In genomic region chr15:65903296-65904073, GRCh38 we compare ENCODE assay signal across 14 cellular contexts. TPM values are rescaled to one million over a fixed set of nuclear protein-coding genes. Genes with fewer than 3 reads are reported as not detected.
A peak's percentile ranks its signal among the peaks of the same experiment; 100 is the strongest.
DNase-seq lines count a peak whose midpoint lies in the region; ATAC-seq, FAIRE-seq and TF ChIP-seq lines count a peak whose summit lies in the region.
"Had no signal": no experiment of that assay in that cellular context is flagged by ENCODE, and none has a peak within 500 bp of the region (broad histone marks: within the 10 kb centered on the region; RNA-seq: fewer than 3 reads in every experiment).

No MANE protein-coding gene starts in this region.

- TF ChIP-seq POLR2A in GM12891 (IDR thresholded peaks at IDR 0.05; ENCODE audit: low read depth, low read length), result no peak

- no peaks in the 10 kb centered on the region for H3K27me3 ChIP-seq in endodermal cell (ENCODE audit: control insufficient read depth, insufficient read depth, low read length, poor library complexity, severe bottlenecking)
- H3K27me3 ChIP-seq: body of pancreas had no signal

- FAIRE-seq in GM12891 (lab: Jason Lieb, UNC), result no peak
- FAIRE-seq: kidney had no signal

- H3K4me1 Mint-ChIP-seq in endodermal cell, result peaks cover 18% of the 10 kb centered on the region

- H3K4me3 Mint-ChIP-seq in endodermal cell, result no peak overlapping the region
- H3K4me3 Mint-ChIP-seq: activated T-cell treated with anti-CD3 and anti-CD28 coated beads, Interleukin-2, amount 50 U/mL, for 4 hours had no signal

- H3K9ac ChIP-seq in endodermal cell (ENCODE audit: extremely low read depth, low read length, poor library complexity, severe bottlenecking), result no peak overlapping the region

- H3K9me3 Mint-ChIP-seq in endodermal cell, result no peaks in the 10 kb centered on the region
- H3K9me3 Mint-ChIP-seq: activated T-cell treated with anti-CD3 and anti-CD28 coated beads, Interleukin-2, amount 50 U/mL, for 4 hours had no signal

- TF ChIP-seq CTCF in endodermal cell (conservative IDR thresholded peaks at IDR 0.05), result no peak

- peaks cover 12% of the 10 kb centered on the region for H3K4me1 ChIP-seq in endodermal cell (ENCODE audit: control insufficient read depth, insufficient read depth, low read length)

- no peak overlapping the region for H3K4me3 ChIP-seq in endodermal cell (ENCODE audit: low read length)
- H3K4me3 ChIP-seq: body of pancreas had no signal

- 74 to 91% methylated on average over 4 to 6 of the region's 6 CpGs for WGBS in endodermal cell (ENCODE audit: insufficient coverage in 1 of 2, insufficient read length in 1 of 2), 2 experiments

- no peak for ATAC-seq in HG03135 (IDR thresholded peaks at IDR 0.05; ENCODE audit: unreplicated experiment)
- ATAC-seq in GM21619 (IDR thresholded peaks at IDR 0.05; ENCODE audit: unreplicated experiment), result no peak
- ATAC-seq: activated T-cell treated with anti-CD3 and anti-CD28 coated beads, Interleukin-2, amount 50 U/mL, for 4 hours; body of pancreas had no signal

- H3K27me3 Mint-ChIP-seq in endodermal cell (ENCODE audit: insufficient read depth), result no peaks in the 10 kb centered on the region

- DNase-seq in GM12891 (ENCODE audit: insufficient read length, low spot score) (no peak), NCI-H146 treated with DMSO at 0.1 percent for 48 hours (lab: John Stamatoyannopoulos, UW; ENCODE audit: unreplicated experiment) (peak; percentile 20), endodermal cell (no peak), non-pigmented ciliary epithelial cell (ENCODE audit: low read depth) (peak; percentile 36)
- no peak for DNase-seq in activated CD4-positive, CD25-positive, alpha-beta regulatory T cell (lab: John Stamatoyannopoulos, UW)
- DNase-seq: activated T-cell treated with anti-CD3 and anti-CD28 coated beads, Interleukin-2, amount 50 U/mL, for 4 hours; body of pancreas; DMS79 treated with DMSO at 0.1 percent for 48 hours; kidney; NCI-H2171; nucleus accumbens; stimulated activated naive CD4-positive, alpha-beta T cell had no signal

- H3K9me3 ChIP-seq in endodermal cell (ENCODE audit: control insufficient read depth, low read length), result no peaks in the 10 kb centered on the region
- H3K9me3 ChIP-seq: body of pancreas had no signal

- peaks cover 88% of the 10 kb centered on the region for H3K36me3 ChIP-seq in endodermal cell (ENCODE audit: control insufficient read depth, insufficient read depth, low read length)

- no peak overlapping the region for H3K27ac ChIP-seq in endodermal cell (ENCODE audit: low read depth, low read length)

- peaks cover 52% of the 10 kb centered on the region for H3K36me3 Mint-ChIP-seq in endodermal cell (ENCODE audit: low read depth)

- H3K27ac Mint-ChIP-seq in endodermal cell, result peak overlapping the region; percentile 52

TF ChIP-seq in GM12891, 5 proteins besides CTCF, POLR2A, EP300 and RAD21:
- TF ChIP-seq TAF1 (IDR thresholded peaks at IDR 0.05; ENCODE audit: low read depth, low read length) (no peak), SPI1 (IDR thresholded peaks at IDR 0.05; ENCODE audit: low read depth, low read length) (peak; percentile 57; the same call in 1 of the 2 replicates)

RNA-seq across cellular contexts. Expression of gene RAB11A, which starts 34.2 kb away (rescaled TPM):
- 250 TPM for polyA plus RNA-seq in GM12891 (2012; ENCODE audit: low read depth, missing spikeins)
- 100 to 1,000 TPM; 233 to 295 TPM for total RNA-seq in endodermal cell
- polyA plus RNA-seq in endodermal cell (2013, experiment 1 of 2), result 249 TPM
- 228 TPM for polyA plus RNA-seq in endodermal cell (2013, experiment 2 of 2)

Comparison
In these comparisons a context has a peak if more than half of its experiments do, and no peak if none do; other contexts are left out.
1. DNase-seq: peak in NCI-H146 treated with DMSO at 0.1 percent for 48 hours (single experiment) and non-pigmented ciliary epithelial cell (single experiment); none in GM12891 (single experiment), endodermal cell (single experiment) and activated CD4-positive, CD25-positive, alpha-beta regulatory T cell (0 of 4).